8 cellular contexts compared by ENCODE assay signal in genomic region chr3:24650839-24651238, GRCh38.
"Had no signal": no experiment of that assay in that cellular context is flagged by ENCODE, and none has a peak within 500 bp of the region (broad histone marks: within the 10 kb centered on the region; RNA-seq: fewer than 3 reads in every experiment).

No MANE protein-coding gene starts in this region.

- H3K4me1 ChIP-seq: HAP-1 had no signal

- H3K4me3 ChIP-seq: GM23248, HAP-1 had no signal

- DNase-seq: GM23248, GOT3, H7, HFFc6 had no signal

- H3K27ac ChIP-seq: GM23248, HL-60 had no signal

- H3K9me3 ChIP-seq: HAP-1 had no signal

- H3K36me3 ChIP-seq: HAP-1 had no signal

- H3K9ac ChIP-seq: GM23248 had no signal

- H2AFZ ChIP-seq: GM23248 had no signal

- ATAC-seq: HCT116, HepG2 had no signal
